ENCODE assay signal across 26 cellular contexts in the genomic region with DNA sequence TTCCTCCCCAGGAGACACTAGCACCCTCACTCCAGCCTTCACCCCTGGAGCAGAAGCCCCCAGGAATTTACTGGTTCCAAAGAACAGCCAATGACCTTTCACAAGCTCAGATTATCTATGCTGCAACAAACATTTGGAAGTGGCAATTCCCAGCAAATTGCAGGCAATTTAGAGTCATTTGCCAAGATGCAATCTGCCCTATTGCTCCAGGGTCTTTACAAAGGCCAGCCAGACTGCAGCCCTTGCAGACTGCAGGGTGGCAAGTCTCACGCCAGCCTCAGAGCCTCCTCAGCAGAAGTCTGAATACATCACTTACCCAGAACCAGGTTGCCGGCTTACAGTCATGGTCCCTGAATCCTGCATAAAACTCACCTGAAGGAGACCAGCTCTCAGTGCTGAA. TPM values are rescaled to one million over a fixed set of nuclear protein-coding genes. Genes with fewer than 3 reads are reported as not detected.
DNase-seq lines count a peak whose midpoint lies in the region; ATAC-seq, FAIRE-seq and TF ChIP-seq lines count a peak whose summit lies in the region.
"Had no signal": no experiment of that assay in that cellular context is flagged by ENCODE, and none has a peak within 500 bp of the region (broad histone marks: within the 10 kb centered on the region; RNA-seq: fewer than 3 reads in every experiment).

No MANE protein-coding gene starts in this region.

- no peaks in the 10 kb centered on the region for H3K9me3 Mint-ChIP-seq in CD8-positive, alpha-beta T cell
- H3K9me3 Mint-ChIP-seq: stimulated activated naive CD8-positive, alpha-beta T cell treated with anti-CD3 and anti-CD28 coated beads, Interleukin-15, amount 100 ng/mL, for 72 hours had no signal

- peaks cover 38% of the 10 kb centered on the region for H4K20me1 ChIP-seq in HepG2 (ENCODE audit: insufficient read depth, low read length)

- no peak overlapping the region for H3K9ac ChIP-seq in HepG2 (ENCODE audit: insufficient read depth, low read depth, low read length)

- H3K4me3 Mint-ChIP-seq in CD8-positive, alpha-beta T cell = no peak overlapping the region
- H3K4me3 Mint-ChIP-seq: stimulated activated naive CD8-positive, alpha-beta T cell treated with anti-CD3 and anti-CD28 coated beads, Interleukin-15, amount 100 ng/mL, for 72 hours had no signal

- DNase-seq in HepG2 (ENCODE audit: low spot score) (no peak), right lobe of liver (no peak), fibroblast of villous mesenchyme (ENCODE audit: low read depth) (peak; percentile 34), NCI-H1436 treated with DMSO at 0.1 percent for 48 hours (lab: John Stamatoyannopoulos, UW) (no peak), foreskin keratinocyte (no peak)
- DNase-seq in CD8-positive, alpha-beta T cell = no peak
- DNase-seq: activated effector memory CD4-positive, alpha-beta T cell treated with anti-CD3 and anti-CD28 coated beads, Interleukin-2, amount 50 U/mL, for 16 hours; amygdala; C1 segment of cervical spinal cord; cerebellar nuclear complex; effector memory CD4-positive, alpha-beta T cell; hippocampal formation; KBM-7; kidney glomerular epithelial cell; midbrain; MV-4-11; NCI-H2029 treated with DMSO at 0.1 percent for 48 hours; NCI-H526 treated with DMSO at 0.1 percent for 48 hours; nucleus accumbens; PC-3; stimulated activated naive CD8-positive, alpha-beta T cell treated with anti-CD3 and anti-CD28 coated beads, Interleukin-15, amount 100 ng/mL, for 72 hours; T-helper 9 cell had no signal

- H3K27me3 ChIP-seq in HepG2 (ENCODE audit: control insufficient read depth in 1 of 2, insufficient read depth in 2 of 2, low read length in 2 of 2) (no peaks in the 10 kb centered on the region), right lobe of liver (no peaks in the 10 kb centered on the region), foreskin keratinocyte (no peaks in the 10 kb centered on the region)
- H3K27me3 ChIP-seq in CD8-positive, alpha-beta T cell (ENCODE audit: insufficient read depth, low read length) = no peaks in the 10 kb centered on the region

- in situ Hi-C loops in HepG2 (cut with HindIII; ENCODE audit: extremely low pct_ligation_motif_present, low pct_unique_long_range_greater_than_20kb) = no loop called here

- H3K9me3 ChIP-seq in HepG2 (ENCODE audit: low read length) (no peaks in the 10 kb centered on the region), right lobe of liver (no peaks in the 10 kb centered on the region)
- H3K9me3 ChIP-seq in CD8-positive, alpha-beta T cell (ENCODE audit: low read length) = no peaks in the 10 kb centered on the region
- H3K9me3 ChIP-seq: A549 had no signal

- no peak for TF ChIP-seq RAD21 in HepG2 (CRISPR knock-in tag; IDR thresholded peaks at IDR 0.05)

- H3K36me3 ChIP-seq in HepG2 (replicated peaks in 1 of 2; ENCODE audit: control insufficient read depth in 1 of 2, insufficient read depth in 2 of 2, low read length in 2 of 2) (0 out of 5 replicates have a peak, but pooled peaks cover 0 to under 1% of the 10 kb centered on the region in 2 experiments), right lobe of liver (no peaks in the 10 kb centered on the region)
- H3K36me3 ChIP-seq in CD8-positive, alpha-beta T cell (ENCODE audit: insufficient read depth, low read length) = no peaks in the 10 kb centered on the region

- FAIRE-seq in HepG2 (lab: Jason Lieb, UNC) = no peak
- FAIRE-seq: A549 had no signal

- H3K4me2 ChIP-seq in HepG2 (ENCODE audit: low read depth, low read length) = no peak overlapping the region
- H3K4me2 ChIP-seq: A549 had no signal

- H3K4me1 ChIP-seq in HepG2 (ENCODE audit: insufficient read depth, low read length) = peaks cover 60% of the 10 kb centered on the region
- peaks cover 0 to 27% (median 13%) of the 10 kb centered on the region in 4 donors for H3K4me1 ChIP-seq in right lobe of liver
- H3K4me1 ChIP-seq in CD8-positive, alpha-beta T cell (ENCODE audit: insufficient read depth, low read length) = peaks cover 60% of the 10 kb centered on the region
- no peaks in the 10 kb centered on the region for H3K4me1 ChIP-seq in foreskin keratinocyte

- CTCF ChIA-PET in HepG2 (lab: Yijun Ruan, JAX; ENCODE audit: low intra/inter-chr PET ratio, low total read pairs) = no interaction called here
- CTCF ChIA-PET in CD8-positive, alpha-beta T cell (lab: Charles Lee) = no interaction called here

- peaks cover 12% of the 10 kb centered on the region for H3K36me3 Mint-ChIP-seq in CD8-positive, alpha-beta T cell

- H3K27me3 Mint-ChIP-seq in CD8-positive, alpha-beta T cell (ENCODE audit: low read depth) = no peaks in the 10 kb centered on the region
- H3K27me3 Mint-ChIP-seq: stimulated activated naive CD8-positive, alpha-beta T cell treated with anti-CD3 and anti-CD28 coated beads, Interleukin-15, amount 100 ng/mL, for 72 hours had no signal

- TF ChIP-seq CTCF in HepG2 (CRISPR knock-in tag; IDR thresholded peaks at IDR 0.05) = no peak
- no peak for TF ChIP-seq CTCF in right lobe of liver (IDR thresholded peaks at IDR 0.05)
- TF ChIP-seq CTCF in fibroblast of villous mesenchyme (IDR thresholded peaks at IDR 0.05; ENCODE audit: insufficient read depth, low read depth, low read length) = no peak
- no peak for TF ChIP-seq CTCF in CD8-positive, alpha-beta T cell (IDR thresholded peaks at IDR 0.05)
- TF ChIP-seq CTCF in foreskin keratinocyte (conservative IDR thresholded peaks at IDR 0.05) = no peak

- ATAC-seq in HepG2 (no peak), right lobe of liver (no peak), foreskin keratinocyte (no peak)
- no peak for ATAC-seq in CD8-positive, alpha-beta T cell
- ATAC-seq: A549; PC-3; right cardiac atrium; stimulated activated naive CD8-positive, alpha-beta T cell treated with anti-CD3 and anti-CD28 coated beads, Interleukin-15, amount 100 ng/mL, for 72 hours had no signal

- H2AFZ ChIP-seq in HepG2 (ENCODE audit: low read length) = no peak overlapping the region

- no peak overlapping the region for H3K27ac Mint-ChIP-seq in CD8-positive, alpha-beta T cell

- intact Hi-C loops in HepG2 (cut with micrococcal nuclease; ENCODE audit: unreplicated experiment) = no loop called here
- intact Hi-C loops in right lobe of liver (cut with DNase I) = no loop called here
- intact Hi-C loops in CD8-positive, alpha-beta T cell (cut with DNase I, micrococcal nuclease) = no loop called here

- H3K27ac ChIP-seq in HepG2 (ENCODE audit: extremely low read length, insufficient read depth, low read length) (peak overlapping the region; percentile 43), right lobe of liver (no peak overlapping the region), foreskin keratinocyte (no peak overlapping the region)
- H3K27ac ChIP-seq in CD8-positive, alpha-beta T cell (ENCODE audit: low read depth, low read length) = no peak overlapping the region

- BruUV-seq in HepG2 (replicated peaks; lab: Mats Ljungman, UMichigan) = no TSS peak

- no peak for TF ChIP-seq EP300 in HepG2 (IDR thresholded peaks at IDR 0.05; ENCODE audit: low read depth in 2 of 2, low read length in 2 of 2)
- no peak for TF ChIP-seq EP300 in HepG2 (CRISPR knock-in tag; IDR thresholded peaks at IDR 0.05; ENCODE audit: borderline replicate concordance)

- H3K4me3 ChIP-seq in HepG2 (replicated peaks in 1 of 3; ENCODE audit: insufficient read depth in 1 of 3, low read depth in 2 of 3, low read length in 3 of 3) (no peak overlapping the region), right lobe of liver (no peak overlapping the region), fibroblast of villous mesenchyme (ENCODE audit: low read depth, low read length) (no peak overlapping the region)
- no peak overlapping the region for H3K4me3 ChIP-seq in CD8-positive, alpha-beta T cell (ENCODE audit: low read depth, low read length)
- H3K4me3 ChIP-seq: A549 had no signal

- peaks cover 58% of the 10 kb centered on the region for H3K4me1 Mint-ChIP-seq in CD8-positive, alpha-beta T cell (ENCODE audit: low read depth)

- 90% methylated on average over 2 of the region's 2 CpGs for WGBS in HepG2 (ENCODE audit: low lambda C conversion rate)
- 81% methylated on average over 2 of the region's 2 CpGs for WGBS in right lobe of liver (ENCODE audit: insufficient coverage, low coverage, low lambda C conversion rate, missing lambda C conversion rate)

- H3K79me2 ChIP-seq in HepG2 (ENCODE audit: insufficient read depth, low read length) = peaks cover 78% of the 10 kb centered on the region

- POLR2A ChIA-PET in HepG2 (lab: Yijun Ruan, JAX) = no interaction called here
- POLR2A ChIA-PET in CD8-positive, alpha-beta T cell (lab: Charles Lee) = no interaction called here

- TF ChIP-seq POLR2A in HepG2 (IDR thresholded peaks at IDR 0.05; ENCODE audit: insufficient read depth in 1 of 2, low read depth in 2 of 2, low read length in 2 of 2) (no peak), right lobe of liver (IDR thresholded peaks at IDR 0.05) (no peak)

RNA-seq across cellular contexts. Expression of gene AXIN1, which starts 21.8 kb away (rescaled TPM):
- 18.8 and 24.0 TPM in 2 replicates for total RNA-seq in HepG2 (2016; rRNA removed; fragmentation: Illumina TruSeq; extraction: Trizol)
- total RNA-seq in HepG2 (2016; cell fraction: cytosol; rRNA removed; fragmentation: Illumina TruSeq; extraction: Trizol; ENCODE audit: low read depth) = 17.0 and 18.3 TPM in 2 replicates
- 14.2 and 23.9 TPM in 2 replicates for total RNA-seq in HepG2 (2016; cell fraction: insoluble cytoplasmic fraction; rRNA removed; fragmentation: Illumina TruSeq; extraction: Trizol)
- 32.6 and 32.8 TPM in 2 replicates for total RNA-seq in HepG2 (2016; cell fraction: membrane; rRNA removed; fragmentation: Illumina TruSeq; extraction: Trizol)
- 14.9 and 17.5 TPM in 2 replicates for total RNA-seq in HepG2 (2016; cell fraction: nucleus; rRNA removed; fragmentation: Illumina TruSeq; extraction: Trizol)
- polyA plus RNA-seq in HepG2 (2011; rRNA removed) = 26.0 and 28.5 TPM in 2 replicates
- polyA plus RNA-seq in HepG2 (2011; cell fraction: cytosol; rRNA removed) = 37.0 and 44.7 TPM in 2 replicates
- 55.4 and 62.8 TPM in 2 replicates for polyA plus RNA-seq in HepG2 (2011; cell fraction: nucleus; rRNA removed)
- polyA plus RNA-seq in HepG2 (2012) = 28.4 and 30.4 TPM in 2 replicates
- polyA plus RNA-seq in HepG2 (2016; cell fraction: cytosol; fragmentation: Illumina TruSeq; extraction: Trizol; ENCODE audit: low read depth) = 8.5 and 8.8 TPM in 2 replicates
- polyA plus RNA-seq in HepG2 (2016; cell fraction: insoluble cytoplasmic fraction; fragmentation: Illumina TruSeq; extraction: Trizol; ENCODE audit: low read depth) = 19.0 and 24.8 TPM in 2 replicates
- polyA plus RNA-seq in HepG2 (2016; cell fraction: membrane; fragmentation: Illumina TruSeq; extraction: Trizol; ENCODE audit: low read depth) = 22.0 and 23.4 TPM in 2 replicates
- 30.6 and 31.6 TPM in 2 replicates for polyA plus RNA-seq in HepG2 (2016; cell fraction: nucleus; fragmentation: Illumina TruSeq; extraction: Trizol; ENCODE audit: insufficient read depth, low read depth)
- polyA minus RNA-seq in HepG2 (2011; rRNA and poly(A)+ RNA removed; ENCODE audit: low replicate concordance) = 10.4 and 24.0 TPM in 2 replicates
- polyA minus RNA-seq in HepG2 (2011; cell fraction: cytosol; rRNA and poly(A)+ RNA removed) = 21.4 and 23.6 TPM in 2 replicates
- 14.3 and 15.7 TPM in 2 replicates for polyA minus RNA-seq in HepG2 (2011; cell fraction: nucleus; rRNA and poly(A)+ RNA removed)
- 10 to 100 TPM in 3 of 6 experiments, 1 to 10 TPM in 3; 5.5 to 17.4 (median 9.4) TPM for total RNA-seq in right lobe of liver
- 14.5 and 16.4 TPM in 2 replicates for total RNA-seq in fibroblast of villous mesenchyme
- 10 to 100 TPM; 25.4 to 28.6 TPM for total RNA-seq in CD8-positive, alpha-beta T cell
- total RNA-seq in foreskin keratinocyte = 28.4 and 31.3 TPM in 2 replicates
- polyA plus RNA-seq in foreskin keratinocyte = 19.2 and 21.5 TPM in 2 replicates

RNA-seq across cellular contexts. Expression of gene MRPL28, which starts 39.6 kb away (rescaled TPM):
- total RNA-seq in HepG2 (2016; rRNA removed; fragmentation: Illumina TruSeq; extraction: Trizol) (114 and 128 TPM in 2 replicates), right lobe of liver (10 to 100 TPM; 29.9 to 64.7 (median 32.6) TPM), fibroblast of villous mesenchyme (80.3 and 86.7 TPM in 2 replicates), foreskin keratinocyte (125 and 132 TPM in 2 replicates)
- 30.5 and 32.3 TPM in 2 replicates for total RNA-seq in HepG2 (2016; cell fraction: cytosol; rRNA removed; fragmentation: Illumina TruSeq; extraction: Trizol; ENCODE audit: low read depth)
- 115 and 131 TPM in 2 replicates for total RNA-seq in HepG2 (2016; cell fraction: insoluble cytoplasmic fraction; rRNA removed; fragmentation: Illumina TruSeq; extraction: Trizol)
- total RNA-seq in HepG2 (2016; cell fraction: membrane; rRNA removed; fragmentation: Illumina TruSeq; extraction: Trizol) = 36.8 and 38.6 TPM in 2 replicates
- 35.6 and 38.6 TPM in 2 replicates for total RNA-seq in HepG2 (2016; cell fraction: nucleus; rRNA removed; fragmentation: Illumina TruSeq; extraction: Trizol)
- polyA plus RNA-seq in HepG2 (2011; rRNA removed) (121 and 135 TPM in 2 replicates), foreskin keratinocyte (218 and 222 TPM in 2 replicates)
- 141 and 211 TPM in 2 replicates for polyA plus RNA-seq in HepG2 (2011; cell fraction: cytosol; rRNA removed)
- polyA plus RNA-seq in HepG2 (2011; cell fraction: nucleus; rRNA removed) = 65.0 and 69.2 TPM in 2 replicates
- polyA plus RNA-seq in HepG2 (2012) = 50.0 and 56.2 TPM in 2 replicates
- polyA plus RNA-seq in HepG2 (2016; cell fraction: cytosol; fragmentation: Illumina TruSeq; extraction: Trizol; ENCODE audit: low read depth) = 35.7 and 36.6 TPM in 2 replicates
- polyA plus RNA-seq in HepG2 (2016; cell fraction: insoluble cytoplasmic fraction; fragmentation: Illumina TruSeq; extraction: Trizol; ENCODE audit: low read depth) = 162 and 166 TPM in 2 replicates
- polyA plus RNA-seq in HepG2 (2016; cell fraction: membrane; fragmentation: Illumina TruSeq; extraction: Trizol; ENCODE audit: low read depth) = 35.5 and 36.2 TPM in 2 replicates
- polyA plus RNA-seq in HepG2 (2016; cell fraction: nucleus; fragmentation: Illumina TruSeq; extraction: Trizol; ENCODE audit: insufficient read depth, low read depth) = 85.4 and 90.0 TPM in 2 replicates
- 51.3 and 73.8 TPM in 2 replicates for polyA minus RNA-seq in HepG2 (2011; rRNA and poly(A)+ RNA removed; ENCODE audit: low replicate concordance)
- polyA minus RNA-seq in HepG2 (2011; cell fraction: cytosol; rRNA and poly(A)+ RNA removed) = 29.4 and 29.5 TPM in 2 replicates
- polyA minus RNA-seq in HepG2 (2011; cell fraction: nucleus; rRNA and poly(A)+ RNA removed) = 10.2 and 13.2 TPM in 2 replicates
- total RNA-seq in CD8-positive, alpha-beta T cell = 10 to 100 TPM; 16.7 to 17.4 TPM

RNA-seq across cellular contexts. Expression of gene PDIA2, which starts 47.8 kb away (rescaled TPM):
- total RNA-seq in HepG2 (2016; rRNA removed; fragmentation: Illumina TruSeq; extraction: Trizol) (0.35 and 0.60 TPM in 2 replicates), right lobe of liver (not detected), fibroblast of villous mesenchyme (under 0.01 and 0.43 TPM in 2 replicates), foreskin keratinocyte (0.25 and 0.48 TPM in 2 replicates)
- not detected in 2 replicates for total RNA-seq in HepG2 (2016; cell fraction: cytosol; rRNA removed; fragmentation: Illumina TruSeq; extraction: Trizol; ENCODE audit: low read depth)
- 0.50 TPM in 1 of 2 replicates, not detected in the other for total RNA-seq in HepG2 (2016; cell fraction: insoluble cytoplasmic fraction; rRNA removed; fragmentation: Illumina TruSeq; extraction: Trizol)
- not detected in 2 replicates for total RNA-seq in HepG2 (2016; cell fraction: membrane; rRNA removed; fragmentation: Illumina TruSeq; extraction: Trizol)
- 0.81 and 1.0 TPM in 2 replicates for total RNA-seq in HepG2 (2016; cell fraction: nucleus; rRNA removed; fragmentation: Illumina TruSeq; extraction: Trizol)
- polyA plus RNA-seq in HepG2 (2011; rRNA removed) (1.9 and 2.9 TPM in 2 replicates), foreskin keratinocyte (0.16 and 0.51 TPM in 2 replicates)
- polyA plus RNA-seq in HepG2 (2011; cell fraction: cytosol; rRNA removed) = 1.2 and 1.4 TPM in 2 replicates
- 10.2 and 14.0 TPM in 2 replicates for polyA plus RNA-seq in HepG2 (2011; cell fraction: nucleus; rRNA removed)
- polyA plus RNA-seq in HepG2 (2012) = 0.63 and 1.1 TPM in 2 replicates
- polyA plus RNA-seq in HepG2 (2016; cell fraction: cytosol; fragmentation: Illumina TruSeq; extraction: Trizol; ENCODE audit: low read depth) = not detected in 2 replicates
- polyA plus RNA-seq in HepG2 (2016; cell fraction: insoluble cytoplasmic fraction; fragmentation: Illumina TruSeq; extraction: Trizol; ENCODE audit: low read depth) = not detected in 2 replicates
- not detected in 2 replicates for polyA plus RNA-seq in HepG2 (2016; cell fraction: membrane; fragmentation: Illumina TruSeq; extraction: Trizol; ENCODE audit: low read depth)
- 1.8 and 2.1 TPM in 2 replicates for polyA plus RNA-seq in HepG2 (2016; cell fraction: nucleus; fragmentation: Illumina TruSeq; extraction: Trizol; ENCODE audit: insufficient read depth, low read depth)
- polyA minus RNA-seq in HepG2 (2011; rRNA and poly(A)+ RNA removed; ENCODE audit: low replicate concordance) = 1.3 TPM in 1 of 2 replicates, not detected in the other
- not detected in 2 replicates for polyA minus RNA-seq in HepG2 (2011; cell fraction: cytosol; rRNA and poly(A)+ RNA removed)
- polyA minus RNA-seq in HepG2 (2011; cell fraction: nucleus; rRNA and poly(A)+ RNA removed) = 0.99 TPM in 1 of 2 replicates, not detected in the other
- total RNA-seq in CD8-positive, alpha-beta T cell = not detected
- total RNA-seq: H4, PC-3, ureter had no signal

RNA-seq across cellular contexts. Expression of gene ARHGDIG, which starts 50.4 kb away (rescaled TPM):
- total RNA-seq in HepG2 (2016; rRNA removed; fragmentation: Illumina TruSeq; extraction: Trizol) = 0.24 TPM in 1 of 2 replicates, not detected in the other
- total RNA-seq in HepG2 (2016; cell fraction: cytosol; rRNA removed; fragmentation: Illumina TruSeq; extraction: Trizol; ENCODE audit: low read depth) = 0.26 and 0.61 TPM in 2 replicates
- 0.11 TPM in 1 of 2 replicates, not detected in the other for total RNA-seq in HepG2 (2016; cell fraction: insoluble cytoplasmic fraction; rRNA removed; fragmentation: Illumina TruSeq; extraction: Trizol)
- total RNA-seq in HepG2 (2016; cell fraction: membrane; rRNA removed; fragmentation: Illumina TruSeq; extraction: Trizol) = 0.21 and 0.31 TPM in 2 replicates
- not detected in 2 replicates for total RNA-seq in HepG2 (2016; cell fraction: nucleus; rRNA removed; fragmentation: Illumina TruSeq; extraction: Trizol)
- 0.48 and 0.63 TPM in 2 replicates for polyA plus RNA-seq in HepG2 (2011; rRNA removed)
- polyA plus RNA-seq in HepG2 (2011; cell fraction: cytosol; rRNA removed) = 0.33 and 0.58 TPM in 2 replicates
- polyA plus RNA-seq in HepG2 (2011; cell fraction: nucleus; rRNA removed) = 3.2 and 3.7 TPM in 2 replicates
- polyA plus RNA-seq in HepG2 (2012) = 0.17 and 0.36 TPM in 2 replicates
- 0.16 TPM in 1 of 2 replicates, not detected in the other for polyA plus RNA-seq in HepG2 (2016; cell fraction: cytosol; fragmentation: Illumina TruSeq; extraction: Trizol; ENCODE audit: low read depth)
- not detected in 2 replicates for polyA plus RNA-seq in HepG2 (2016; cell fraction: insoluble cytoplasmic fraction; fragmentation: Illumina TruSeq; extraction: Trizol; ENCODE audit: low read depth)
- not detected in 2 replicates for polyA plus RNA-seq in HepG2 (2016; cell fraction: membrane; fragmentation: Illumina TruSeq; extraction: Trizol; ENCODE audit: low read depth)
- not detected in 2 replicates for polyA plus RNA-seq in HepG2 (2016; cell fraction: nucleus; fragmentation: Illumina TruSeq; extraction: Trizol; ENCODE audit: insufficient read depth, low read depth)
- polyA minus RNA-seq in HepG2 (2011; rRNA and poly(A)+ RNA removed; ENCODE audit: low replicate concordance) = not detected in 2 replicates
- polyA minus RNA-seq in HepG2 (2011; cell fraction: cytosol; rRNA and poly(A)+ RNA removed) = not detected in 2 replicates
- 0.50 TPM in 1 of 2 replicates, not detected in the other for polyA minus RNA-seq in HepG2 (2011; cell fraction: nucleus; rRNA and poly(A)+ RNA removed)
- not detected for total RNA-seq in right lobe of liver
- 0.32 TPM in 1 of 2 replicates, not detected in the other for total RNA-seq in fibroblast of villous mesenchyme
- not detected for total RNA-seq in CD8-positive, alpha-beta T cell
- total RNA-seq in foreskin keratinocyte = not detected in 2 replicates
- polyA plus RNA-seq in foreskin keratinocyte = not detected in 2 replicates
- total RNA-seq: H4, PC-3, ureter had no signal

RNA-seq across cellular contexts. Expression of gene PGAP6, which starts 51.0 kb away (rescaled TPM):
- total RNA-seq in HepG2 (2016; rRNA removed; fragmentation: Illumina TruSeq; extraction: Trizol) (33.7 and 52.7 TPM in 2 replicates), right lobe of liver (10 to 100 TPM; 24.3 to 44.6 (median 28.0) TPM), fibroblast of villous mesenchyme (51.5 and 52.2 TPM in 2 replicates), foreskin keratinocyte (37.7 and 44.5 TPM in 2 replicates)
- total RNA-seq in HepG2 (2016; cell fraction: cytosol; rRNA removed; fragmentation: Illumina TruSeq; extraction: Trizol; ENCODE audit: low read depth) = 52.2 and 54.4 TPM in 2 replicates
- 27.1 and 52.1 TPM in 2 replicates for total RNA-seq in HepG2 (2016; cell fraction: insoluble cytoplasmic fraction; rRNA removed; fragmentation: Illumina TruSeq; extraction: Trizol)
- total RNA-seq in HepG2 (2016; cell fraction: membrane; rRNA removed; fragmentation: Illumina TruSeq; extraction: Trizol) = 108 and 112 TPM in 2 replicates
- total RNA-seq in HepG2 (2016; cell fraction: nucleus; rRNA removed; fragmentation: Illumina TruSeq; extraction: Trizol) = 36.6 and 38.8 TPM in 2 replicates
- polyA plus RNA-seq in HepG2 (2011; rRNA removed) (136 and 192 TPM in 2 replicates), foreskin keratinocyte (32.5 and 34.2 TPM in 2 replicates)
- polyA plus RNA-seq in HepG2 (2011; cell fraction: cytosol; rRNA removed) = 183 and 222 TPM in 2 replicates
- 308 and 324 TPM in 2 replicates for polyA plus RNA-seq in HepG2 (2011; cell fraction: nucleus; rRNA removed)
- 54.7 and 75.9 TPM in 2 replicates for polyA plus RNA-seq in HepG2 (2012)
- 90.3 and 94.2 TPM in 2 replicates for polyA plus RNA-seq in HepG2 (2016; cell fraction: cytosol; fragmentation: Illumina TruSeq; extraction: Trizol; ENCODE audit: low read depth)
- 43.3 and 54.7 TPM in 2 replicates for polyA plus RNA-seq in HepG2 (2016; cell fraction: insoluble cytoplasmic fraction; fragmentation: Illumina TruSeq; extraction: Trizol; ENCODE audit: low read depth)
- polyA plus RNA-seq in HepG2 (2016; cell fraction: membrane; fragmentation: Illumina TruSeq; extraction: Trizol; ENCODE audit: low read depth) = 117 and 127 TPM in 2 replicates
- polyA plus RNA-seq in HepG2 (2016; cell fraction: nucleus; fragmentation: Illumina TruSeq; extraction: Trizol; ENCODE audit: insufficient read depth, low read depth) = 107 and 123 TPM in 2 replicates
- polyA minus RNA-seq in HepG2 (2011; rRNA and poly(A)+ RNA removed; ENCODE audit: low replicate concordance) = 53.1 and 397 TPM in 2 replicates
- polyA minus RNA-seq in HepG2 (2011; cell fraction: cytosol; rRNA and poly(A)+ RNA removed) = 61.4 and 63.3 TPM in 2 replicates
- polyA minus RNA-seq in HepG2 (2011; cell fraction: nucleus; rRNA and poly(A)+ RNA removed) = 26.0 and 48.0 TPM in 2 replicates
- 10 to 100 TPM; 57.9 to 60.8 TPM for total RNA-seq in CD8-positive, alpha-beta T cell
